ENCODE assay signal across 9 cellular contexts in the genomic region with DNA sequence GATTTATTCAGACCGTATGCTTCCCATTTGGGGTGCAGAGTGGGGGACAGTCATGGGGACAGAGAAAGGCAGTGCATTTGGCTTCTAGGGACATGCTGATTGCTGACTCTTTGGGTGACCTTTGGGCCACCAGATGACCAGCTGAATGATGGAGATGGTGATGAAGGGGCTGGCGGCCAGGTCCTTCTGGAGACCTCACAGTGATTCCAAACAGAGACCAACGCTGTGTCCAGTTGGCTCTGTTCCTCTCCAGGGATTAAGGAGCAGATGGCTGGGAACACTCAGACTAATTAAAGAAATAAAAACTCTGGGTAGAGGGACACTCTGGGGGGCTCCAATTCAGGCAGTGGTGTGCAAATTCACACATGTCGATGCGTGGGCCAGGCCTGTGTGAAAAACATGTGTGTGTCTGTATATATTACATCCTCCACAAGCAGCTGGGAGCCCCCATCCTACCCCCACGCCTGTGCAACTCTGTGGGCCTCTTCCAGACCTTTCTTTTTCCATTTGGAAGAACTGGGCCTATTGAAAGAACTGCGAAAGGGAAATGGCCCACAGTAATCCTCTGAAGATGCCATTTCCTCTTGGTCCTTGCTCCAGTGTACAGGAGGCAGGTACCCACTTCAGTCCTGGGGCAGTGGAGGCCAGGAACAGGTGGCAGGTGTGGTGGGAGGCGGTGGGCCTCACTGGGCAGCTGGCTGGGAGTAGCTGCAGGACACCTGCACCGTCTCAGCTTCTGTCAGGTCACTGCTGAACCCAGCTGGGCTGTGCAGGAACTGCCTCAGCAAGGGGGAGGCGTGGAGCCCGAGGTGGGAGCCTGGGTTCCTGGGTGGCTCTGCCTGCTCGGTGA. TPM values are rescaled to one million over a fixed set of nuclear protein-coding genes. Genes with fewer than 3 reads are reported as not detected.
DNase-seq lines count a peak whose midpoint lies in the region; ATAC-seq and TF ChIP-seq lines count a peak whose summit lies in the region.
"Had no signal": no experiment of that assay in that cellular context is flagged by ENCODE, and none has a peak within 500 bp of the region (broad histone marks: within the 10 kb centered on the region; RNA-seq: fewer than 3 reads in every experiment).

No MANE protein-coding gene starts in this region.

- H3K27me3 ChIP-seq in right atrium auricular region (no peaks in the 10 kb centered on the region), gastrocnemius medialis (no peaks in the 10 kb centered on the region), body of pancreas (no peaks in the 10 kb centered on the region)

- intact Hi-C loops in gastrocnemius medialis (cut with DNase I; ENCODE audit: low total_unique reads) (loop anchor here (5.0 kb wide), 1 partner anchor 199 kb away; a partner anchor contains a TSS), body of pancreas (cut with DNase I) (no loop called here)

- CTCF ChIA-PET in RWPE1 (lab: Yijun Ruan, JAX), result interaction anchor here (0.6 to 1.2 kb wide), 2 partner anchors 105 to 106 kb away, joined by 3 read pairs; no protein-coding TSS in a partner anchor

- 86 to 87% methylated on average over 10 to 12 of the region's 12 CpGs for whole genome bisulfite sequencing in body of pancreas, 2 donors

- no peak for TF ChIP-seq CTCF in RWPE1 (conservative IDR thresholded peaks at IDR 0.05; ENCODE audit: low read depth)
- no peak for TF ChIP-seq CTCF in right atrium auricular region (IDR thresholded peaks at IDR 0.05)
- no peak for TF ChIP-seq CTCF in gastrocnemius medialis (IDR thresholded peaks at IDR 0.05 in 4 of 5, conservative IDR thresholded peaks at IDR 0.05 in 1 of 5)
- no peak for TF ChIP-seq CTCF in body of pancreas (IDR thresholded peaks at IDR 0.05)

- ATAC-seq in gastrocnemius medialis (no peak), body of pancreas (no peak)

- POLR2A ChIA-PET in RWPE1 (lab: Yijun Ruan, JAX; ENCODE audit: low non-redundant PET), result no interaction called here

- H3K4me1 ChIP-seq in right atrium auricular region (peaks cover 0 to 82% of the 10 kb centered on the region in 2 donors), gastrocnemius medialis (peaks cover 67% of the 10 kb centered on the region in 2 donors), body of pancreas (peaks cover 44% of the 10 kb centered on the region)

- in situ Hi-C loops in G401 (cut with HindIII; ENCODE audit: low sequenced_read_pairs), result no loop called here
- in situ Hi-C loops in gastrocnemius medialis (cut with MboI; ENCODE audit: low sequenced_read_pairs in 4 of 4), result loop anchor here in 1 of 4 donors (25.0 kb wide), 1 partner anchor 1279 kb away; a partner anchor contains a TSS

- peak; percentile 82 for DNase-seq in G401 (ENCODE audit: low spot score)
- no peak for DNase-seq in RWPE1 (ENCODE audit: low spot score)
- DNase-seq in right atrium auricular region (ENCODE audit: low spot score), result peak; percentile 66
- no peak for DNase-seq in gastrocnemius medialis
- no peak for DNase-seq in cortex of kidney (lab: John Stamatoyannopoulos, UW)
- DNase-seq in T1000 (lab: John Stamatoyannopoulos, UW), result no peak
- DNase-seq in body of pancreas, result no peak
- DNase-seq: Kasumi-1 had no signal

- H3K4me3 ChIP-seq in right atrium auricular region (no peak overlapping the region), gastrocnemius medialis (no peak overlapping the region), body of pancreas (no peak overlapping the region)

- H3K9me3 ChIP-seq in right atrium auricular region, result no peaks in the 10 kb centered on the region
- H3K9me3 ChIP-seq in gastrocnemius medialis, result no peaks in the 10 kb centered on the region
- no peaks in the 10 kb centered on the region for H3K9me3 ChIP-seq in body of pancreas

- TF ChIP-seq POLR2A in gastrocnemius medialis (IDR thresholded peaks at IDR 0.05) (no peak), body of pancreas (IDR thresholded peaks at IDR 0.05) (no peak)

- H3K27ac ChIP-seq in RWPE1 (peak overlapping the region; percentile 61), right atrium auricular region (peak overlapping the region; percentile 84 to 94), gastrocnemius medialis (peak overlapping the region; percentile 86 to 100 (median 94)), body of pancreas (peak overlapping the region in 2 of 4 donors; percentile 17 to 58)

- H3K36me3 ChIP-seq in right atrium auricular region, result peaks cover 42% of the 10 kb centered on the region
- peaks cover 0 to 37% of the 10 kb centered on the region in 2 donors for H3K36me3 ChIP-seq in gastrocnemius medialis
- H3K36me3 ChIP-seq in body of pancreas (replicated peaks in 1 of 2; ENCODE audit: insufficient read depth in 1 of 2, low read depth in 2 of 2), result no peaks in the 10 kb centered on the region

RNA-seq across cellular contexts. Expression of a gene that starts 8.9 kb away (rescaled TPM):
- not detected in 2 replicates for total RNA-seq in G401 (2014; rRNA removed; shearing (Covaris generic))
- total RNA-seq in right atrium auricular region (1,000 to 10,000 TPM in 1 of 2 donors, 100 to 1,000 TPM in 1; 319 to 1,274 TPM), gastrocnemius medialis (100 to 1,000 TPM in 2 of 4 donors, 10 to 100 TPM in 2; 52.4 to 329 (median 128) TPM), body of pancreas (not detected)
- total RNA-seq: subcutaneous adipose tissue had no signal

RNA-seq across cellular contexts. Expression of a gene that starts 30.1 kb away (rescaled TPM):
- total RNA-seq in G401 (2014; rRNA removed; shearing (Covaris generic)), result 21.5 and 29.1 TPM in 2 replicates
- total RNA-seq in right atrium auricular region, result 10 to 100 TPM; 48.0 to 49.5 TPM
- total RNA-seq in gastrocnemius medialis, result 10 to 100 TPM; 27.5 to 66.8 (median 42.3) TPM
- 10 to 100 TPM; 18.4 to 39.6 TPM for total RNA-seq in body of pancreas

Comparison
In these comparisons a context has a peak if more than half of its experiments do, and no peak if none do; other contexts are left out.
1. DNase-seq: peak in G401 (single experiment) and right atrium auricular region (single experiment); none in RWPE1 (single experiment), gastrocnemius medialis (0 of 2), cortex of kidney (single experiment), T1000 (single experiment) and body of pancreas (0 of 4).
2. RNA of a gene that starts 8.9 kb away (total RNA-seq): 319 to 1,274 TPM in right atrium auricular region and 52.4 to 329 TPM in gastrocnemius medialis; not detected in G401 and not detected in body of pancreas; every median in the first group is over 10 times any median in the second.